1 cellular context compared by ENCODE assay signal in genomic region chr11:130312046-130312445, GRCh38.
TF ChIP-seq lines count a peak whose summit lies in the region.

No MANE protein-coding gene starts in this region.

TF ChIP-seq in A549, 52 proteins besides CTCF, POLR2A, EP300 and RAD21 (continued from another document):
- no peak for TF ChIP-seq REST (IDR thresholded peaks at IDR 0.05)
- no peak for TF ChIP-seq NR3C1 (IDR thresholded peaks at IDR 0.05)
